Comparison of ENCODE assay signal across 3 cellular contexts in genomic region chr14:100580316-100581227, GRCh38.
TF ChIP-seq lines count a peak whose summit lies in the region.

No MANE protein-coding gene starts in this region.

TF ChIP-seq in SK-N-SH, 30 proteins besides CTCF, POLR2A, EP300 and RAD21 (continued from another document):
- TF ChIP-seq POLR2AphosphoS5 (IDR thresholded peaks at IDR 0.05; ENCODE audit: low read depth, low read length) (no peak), GABPA (IDR thresholded peaks at IDR 0.05; ENCODE audit: low read depth) (no peak), TEAD4 (IDR thresholded peaks at IDR 0.05; ENCODE audit: borderline replicate concordance, insufficient read depth) (no peak), REST (IDR thresholded peaks at IDR 0.05; ENCODE audit: low read depth, low read length) (no peak), RCOR1 (IDR thresholded peaks at IDR 0.05; ENCODE audit: low read length) (no peak), TCF12 (IDR thresholded peaks at IDR 0.05) (no peak)

TF ChIP-seq in SK-N-SH treated with all-trans-retinoic acid at 6 μM for 48 hours, 23 proteins besides CTCF, POLR2A, EP300 and RAD21:
- no peak for TF ChIP-seq TSHZ2 (CRISPR knock-in tag; IDR thresholded peaks at IDR 0.05)
- no peak for TF ChIP-seq SNAI2 (CRISPR knock-in tag; IDR thresholded peaks at IDR 0.05)
- no peak for TF ChIP-seq ZC3H10 (CRISPR knock-in tag; IDR thresholded peaks at IDR 0.05)
- TF ChIP-seq ISL1 (CRISPR knock-in tag; IDR thresholded peaks at IDR 0.05), result no peak

TF ChIP-seq in HepG2, 621 proteins besides CTCF, POLR2A, EP300 and RAD21 (continued from another document):
- TF ChIP-seq ZNF136 (CRISPR knock-in tag; IDR thresholded peaks at IDR 0.05; ENCODE audit: low read depth) (no peak), RFXANK (CRISPR knock-in tag; IDR thresholded peaks at IDR 0.05) (no peak), TOPORS (CRISPR knock-in tag; IDR thresholded peaks at IDR 0.05) (no peak), PATZ1 (CRISPR knock-in tag; IDR thresholded peaks at IDR 0.05) (no peak), ATAD3A (CRISPR knock-in tag; IDR thresholded peaks at IDR 0.05) (no peak), TBX3 (IDR thresholded peaks at IDR 0.05; ENCODE audit: borderline replicate concordance) (no peak), ATF1 (CRISPR knock-in tag; IDR thresholded peaks at IDR 0.05) (no peak), ASH2L (IDR thresholded peaks at IDR 0.05; ENCODE audit: insufficient read length, low read depth, low read length) (no peak), ZNF768 (CRISPR knock-in tag; IDR thresholded peaks at IDR 0.05) (no peak), ZNF737 (CRISPR knock-in tag; IDR thresholded peaks at IDR 0.05; ENCODE audit: borderline replicate concordance) (no peak)
